In genomic region chr3:159775372-159775961, GRCh38 we compare ENCODE assay signal across 8 cellular contexts.
DNase-seq lines count a peak whose midpoint lies in the region; ATAC-seq and TF ChIP-seq lines count a peak whose summit lies in the region.

No MANE protein-coding gene starts in this region.

- TF ChIP-seq CTCF in esophagus squamous epithelium (IDR thresholded peaks at IDR 0.05): no peak

- no peaks in the 10 kb centered on the region for H3K36me3 Mint-ChIP-seq in stimulated activated effector memory CD8-positive, alpha-beta T cell treated with anti-CD3 and anti-CD28 coated beads, Interleukin-12 subunit alpha, Interleukin-12 subunit beta, amount 100 ng/mL, for 72 hours
- H3K36me3 Mint-ChIP-seq in immature natural killer cell: no peaks in the 10 kb centered on the region

- no peak overlapping the region for H3K4me3 Mint-ChIP-seq in stimulated activated effector memory CD8-positive, alpha-beta T cell treated with anti-CD3 and anti-CD28 coated beads, Interleukin-12 subunit alpha, Interleukin-12 subunit beta, amount 100 ng/mL, for 72 hours
- no peak overlapping the region for H3K4me3 Mint-ChIP-seq in immature natural killer cell

- H3K4me3 ChIP-seq in esophagus squamous epithelium: no peak overlapping the region

- peak; percentile 68 for DNase-seq in DMS153 (lab: John Stamatoyannopoulos, UW)
- peak; percentile 10 for DNase-seq in NCI-H2227 (lab: John Stamatoyannopoulos, UW; ENCODE audit: unreplicated experiment)
- DNase-seq in esophagus squamous epithelium (lab: John Stamatoyannopoulos, UW): peak; percentile 1
- DNase-seq in nucleus accumbens (lab: John Stamatoyannopoulos, UW): peak in 53 of 56 donors; percentile 25 to 90 (median 74)
- no peak for DNase-seq in stimulated activated effector memory CD8-positive, alpha-beta T cell treated with anti-CD3 and anti-CD28 coated beads, Interleukin-12 subunit alpha, Interleukin-12 subunit beta, amount 100 ng/mL, for 72 hours (ENCODE audit: low spot score in 2 of 2)
- no peak for DNase-seq in immature natural killer cell

- H3K4me1 Mint-ChIP-seq in stimulated activated effector memory CD8-positive, alpha-beta T cell treated with anti-CD3 and anti-CD28 coated beads, Interleukin-12 subunit alpha, Interleukin-12 subunit beta, amount 100 ng/mL, for 72 hours: no peaks in the 10 kb centered on the region
- no peaks in the 10 kb centered on the region for H3K4me1 Mint-ChIP-seq in immature natural killer cell

- no peaks in the 10 kb centered on the region for H3K36me3 ChIP-seq in esophagus squamous epithelium

- no peak for TF ChIP-seq POLR2A in esophagus squamous epithelium (IDR thresholded peaks at IDR 0.05)

- ATAC-seq in HG03039 (IDR thresholded peaks at IDR 0.05; ENCODE audit: unreplicated experiment) (no peak), HG03457 (IDR thresholded peaks at IDR 0.05; ENCODE audit: unreplicated experiment) (no peak)
- ATAC-seq in stimulated activated effector memory CD8-positive, alpha-beta T cell treated with anti-CD3 and anti-CD28 coated beads, Interleukin-12 subunit alpha, Interleukin-12 subunit beta, amount 100 ng/mL, for 72 hours: no peak

- H3K27ac ChIP-seq in esophagus squamous epithelium: peak overlapping the region; percentile 56 to 84 (median 76)

- H3K9me3 ChIP-seq in esophagus squamous epithelium: no peaks in the 10 kb centered on the region

- peaks cover 0 to 3% (median 0%) of the 10 kb centered on the region in 3 donors for H3K27me3 Mint-ChIP-seq in immature natural killer cell (ENCODE audit: low read depth in 3 of 3)

- no peaks in the 10 kb centered on the region for H3K9me3 Mint-ChIP-seq in stimulated activated effector memory CD8-positive, alpha-beta T cell treated with anti-CD3 and anti-CD28 coated beads, Interleukin-12 subunit alpha, Interleukin-12 subunit beta, amount 100 ng/mL, for 72 hours
- H3K9me3 Mint-ChIP-seq in immature natural killer cell: peaks cover 0 to 5% (median 0%) of the 10 kb centered on the region in 6 donors

- 33 to 40% methylated on average over 4 of the region's 5 CpGs for WGBS in esophagus squamous epithelium, 2 donors

- H3K4me1 ChIP-seq in esophagus squamous epithelium: peaks cover 0 to 28% (median 10%) of the 10 kb centered on the region in 3 donors

- H3K27ac Mint-ChIP-seq in stimulated activated effector memory CD8-positive, alpha-beta T cell treated with anti-CD3 and anti-CD28 coated beads, Interleukin-12 subunit alpha, Interleukin-12 subunit beta, amount 100 ng/mL, for 72 hours: no peak overlapping the region
- H3K27ac Mint-ChIP-seq in immature natural killer cell: no peak overlapping the region

- intact Hi-C loops in esophagus squamous epithelium (cut with DNase I): no loop called here

- no peaks in the 10 kb centered on the region for H3K27me3 ChIP-seq in esophagus squamous epithelium

Comparison
In these comparisons a context has a peak if more than half of its experiments do, and no peak if none do; other contexts are left out.
1. DNase-seq: peak in DMS153 (single experiment), NCI-H2227 (single experiment), esophagus squamous epithelium (single experiment) and nucleus accumbens (53 of 56); none in stimulated activated effector memory CD8-positive, alpha-beta T cell treated with anti-CD3 and anti-CD28 coated beads, Interleukin-12 subunit alpha, Interleukin-12 subunit beta, amount 100 ng/mL, for 72 hours (0 of 2) and immature natural killer cell (0 of 3).